ENCODE assay signal across 8 cellular contexts in the genomic region with DNA sequence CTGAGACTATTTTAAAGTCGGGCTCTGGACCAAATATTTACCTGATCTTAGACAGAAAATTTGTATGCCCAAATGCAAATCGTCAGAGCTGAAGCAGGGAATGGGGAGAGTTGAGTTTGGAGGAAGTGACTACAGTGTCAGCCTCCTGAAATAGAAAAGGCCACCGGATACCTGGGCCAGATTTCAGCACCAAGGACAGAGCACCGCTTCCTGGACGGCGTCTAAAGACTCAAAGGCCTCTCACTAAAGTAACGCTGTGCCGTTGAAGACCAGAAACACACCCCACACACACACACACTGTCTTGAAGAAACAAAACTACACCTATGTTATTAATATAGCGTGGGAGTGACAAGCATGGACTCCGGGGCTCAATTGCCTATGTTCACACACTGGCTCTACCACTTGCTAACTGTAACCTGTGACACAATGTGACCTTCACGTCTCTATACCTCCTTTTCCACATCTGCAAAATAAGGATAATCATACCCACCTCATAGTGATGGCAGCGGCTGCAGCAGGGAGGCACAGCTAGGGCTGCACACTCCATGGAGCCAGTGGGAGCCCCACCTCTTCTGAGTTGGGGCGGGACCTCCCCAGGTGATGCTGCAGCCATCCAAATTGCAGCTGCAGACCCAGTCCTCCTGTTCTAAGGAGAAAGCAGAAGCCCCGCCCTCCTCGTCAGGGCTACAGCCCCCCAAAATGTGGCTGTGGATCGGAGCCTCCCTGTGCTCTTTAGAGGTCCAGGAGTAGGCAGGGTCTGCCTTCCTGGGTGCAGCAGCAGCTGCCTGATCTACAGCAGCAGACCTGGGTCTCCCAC. TPM values are rescaled to one million over a fixed set of nuclear protein-coding genes. Genes with fewer than 3 reads are reported as not detected.
DNase-seq lines count a peak whose midpoint lies in the region; ATAC-seq and TF ChIP-seq lines count a peak whose summit lies in the region.

No MANE protein-coding gene starts in this region.

- no peaks in the 10 kb centered on the region for H3K27me3 ChIP-seq in colonic mucosa

- DNase-seq in A172 (ENCODE audit: low spot score) (peak; percentile 64), HPDE6-E6E7 (ENCODE audit: extremely low spot score) (peak; percentile 42), colonic mucosa (peak; percentile 69), type B pancreatic cell (ENCODE audit: extremely low spot score, unreplicated experiment) (peak; percentile 80), NCI-H1436 treated with DMSO at 0.1 percent for 48 hours (lab: John Stamatoyannopoulos, UW) (no peak)
- peak; percentile 53 for DNase-seq in activated CD4-positive, CD25-positive, alpha-beta regulatory T cell treated with anti-CD3 and anti-CD28 coated beads, Interleukin-2, amount 50 U/mL, for 72 hours
- peak; percentile 29 to 81 (median 58) for DNase-seq in naive thymus-derived CD8-positive, alpha-beta T cell

- no peaks in the 10 kb centered on the region for H3K4me1 ChIP-seq in colonic mucosa

- no peak overlapping the region for H3K9ac ChIP-seq in colonic mucosa (ENCODE audit: low read depth in 2 of 2, low read length in 2 of 2)

- no peak overlapping the region for H3K4me3 Mint-ChIP-seq in naive thymus-derived CD8-positive, alpha-beta T cell
- no peak overlapping the region for H3K4me3 Mint-ChIP-seq in type B pancreatic cell

- POLR2A ChIA-PET in naive thymus-derived CD8-positive, alpha-beta T cell (lab: Charles Lee): no interaction called here

- peak; percentile 60 to 75 for ATAC-seq in naive thymus-derived CD8-positive, alpha-beta T cell
- ATAC-seq in GM21786 (IDR thresholded peaks at IDR 0.05; ENCODE audit: unreplicated experiment): no peak

- peaks cover 0 to 2% (median 0%) of the 10 kb centered on the region in 9 donors for H3K9me3 Mint-ChIP-seq in naive thymus-derived CD8-positive, alpha-beta T cell
- no peaks in the 10 kb centered on the region for H3K9me3 Mint-ChIP-seq in type B pancreatic cell

- no peaks in the 10 kb centered on the region for H3K9me3 ChIP-seq in colonic mucosa

- no peaks in the 10 kb centered on the region for H3K36me3 ChIP-seq in colonic mucosa

- no peaks in the 10 kb centered on the region for H3K4me1 Mint-ChIP-seq in naive thymus-derived CD8-positive, alpha-beta T cell
- H3K4me1 Mint-ChIP-seq in type B pancreatic cell (ENCODE audit: unreplicated experiment): no peaks in the 10 kb centered on the region

- intact Hi-C loops in colonic mucosa (cut with DNase I): no loop called here

- no peak for TF ChIP-seq CTCF in colonic mucosa (IDR thresholded peaks at IDR 0.05)
- no peak for TF ChIP-seq CTCF in type B pancreatic cell (conservative IDR thresholded peaks at IDR 0.05)

- H3K36me3 Mint-ChIP-seq in naive thymus-derived CD8-positive, alpha-beta T cell: peaks cover 0 to 4% (median 0%) of the 10 kb centered on the region in 3 donors
- H3K36me3 Mint-ChIP-seq in type B pancreatic cell: no peaks in the 10 kb centered on the region

- no peak overlapping the region for H3K4me3 ChIP-seq in colonic mucosa

- no peak overlapping the region for H3K27ac ChIP-seq in colonic mucosa

- no peak overlapping the region for H3K27ac Mint-ChIP-seq in naive thymus-derived CD8-positive, alpha-beta T cell
- H3K27ac Mint-ChIP-seq in type B pancreatic cell: no peak overlapping the region

- H3K27me3 Mint-ChIP-seq in naive thymus-derived CD8-positive, alpha-beta T cell: peaks cover 0 to 16% (median 1%) of the 10 kb centered on the region in 5 donors
- peaks cover 52% of the 10 kb centered on the region for H3K27me3 Mint-ChIP-seq in type B pancreatic cell

RNA-seq across cellular contexts. Expression of gene KRT76, which starts 35.6 kb away (rescaled TPM):
- total RNA-seq in A172 (2014; rRNA removed; shearing (Covaris generic)): not detected in 2 replicates
- total RNA-seq in colonic mucosa (not detected), type B pancreatic cell (ENCODE audit: low replicate concordance) (not detected in 2 replicates)
- not detected for total RNA-seq in naive thymus-derived CD8-positive, alpha-beta T cell
- not detected for polyA plus RNA-seq in naive thymus-derived CD8-positive, alpha-beta T cell

RNA-seq across cellular contexts. Expression of gene KRT77, which starts 38.3 kb away (rescaled TPM):
- not detected in 2 replicates for total RNA-seq in A172 (2014; rRNA removed; shearing (Covaris generic))
- total RNA-seq in colonic mucosa (not detected), type B pancreatic cell (ENCODE audit: low replicate concordance) (0.27 and 2.3 TPM in 2 replicates)
- not detected for total RNA-seq in naive thymus-derived CD8-positive, alpha-beta T cell
- under 1 TPM in 1 of 3 donors, not detected in 2; 0.12 TPM for polyA plus RNA-seq in naive thymus-derived CD8-positive, alpha-beta T cell

RNA-seq across cellular contexts. Expression of gene KRT3, which starts 54.3 kb away (rescaled TPM):
- not detected in 2 replicates for total RNA-seq in A172 (2014; rRNA removed; shearing (Covaris generic))
- total RNA-seq in colonic mucosa (not detected), type B pancreatic cell (ENCODE audit: low replicate concordance) (0.68 and 2.3 TPM in 2 replicates)
- not detected for total RNA-seq in naive thymus-derived CD8-positive, alpha-beta T cell
- polyA plus RNA-seq in naive thymus-derived CD8-positive, alpha-beta T cell: not detected
